8 cellular contexts compared by ENCODE assay signal in genomic region chr12:121443193-121443829, GRCh38. TPM values are rescaled to one million over a fixed set of nuclear protein-coding genes. Genes with fewer than 3 reads are reported as not detected.
DNase-seq lines count a peak whose midpoint lies in the region; ATAC-seq and TF ChIP-seq lines count a peak whose summit lies in the region.

No MANE protein-coding gene starts in this region.

- H3K4me3 Mint-ChIP-seq in T-helper 17 cell = no peak overlapping the region

- H3K27ac ChIP-seq in ascending aorta (peak overlapping the region in 1 of 2 donors; percentile 28), right cardiac atrium (ENCODE audit: low read length) (no peak overlapping the region)

- peaks cover 5% of the 10 kb centered on the region for H3K4me1 Mint-ChIP-seq in T-helper 17 cell

- intact Hi-C loops in ascending aorta (cut with DNase I) (loop anchor here (1.0 kb wide), 1 partner anchor 109 kb away; no protein-coding TSS in a partner anchor), right cardiac atrium (cut with DNase I) (loop anchor here (5.0 to 10.0 kb wide), 4 partner anchors 99 to 111 kb away; no protein-coding TSS in a partner anchor)

- H3K27me3 ChIP-seq in ascending aorta (no peaks in the 10 kb centered on the region), right cardiac atrium (ENCODE audit: control insufficient read depth, insufficient read depth) (no peaks in the 10 kb centered on the region)

- H3K9me3 ChIP-seq in T-helper 17 cell (ENCODE audit: control insufficient read depth, low read length, poor library complexity, severe bottlenecking) = no peaks in the 10 kb centered on the region
- no peaks in the 10 kb centered on the region for H3K9me3 ChIP-seq in ascending aorta
- no peaks in the 10 kb centered on the region for H3K9me3 ChIP-seq in right cardiac atrium (ENCODE audit: control insufficient read depth, low read length)

- H3K4me3 ChIP-seq in GM12864 (ENCODE audit: low read depth, low read length) = no peak overlapping the region
- no peak overlapping the region for H3K4me3 ChIP-seq in ascending aorta
- H3K4me3 ChIP-seq in right cardiac atrium (ENCODE audit: low read length) = no peak overlapping the region

- 48% methylated on average over 20 of the region's 20 CpGs for WGBS in right cardiac atrium

- TF ChIP-seq CTCF in GM12864 (IDR thresholded peaks at IDR 0.05; ENCODE audit: low read depth, low read length, missing control alignments) = peak; percentile 91
- peak; percentile 84 to 91 (median 90) for TF ChIP-seq CTCF in ascending aorta (IDR thresholded peaks at IDR 0.05)

- no peaks in the 10 kb centered on the region for H3K27me3 Mint-ChIP-seq in T-helper 17 cell

- peaks cover 37 to 44% of the 10 kb centered on the region in 2 donors for H3K36me3 ChIP-seq in ascending aorta

- ATAC-seq in T-helper 17 cell (peak; percentile 88), right cardiac atrium (peak; percentile 88 to 90), GM21825 (IDR thresholded peaks at IDR 0.05; ENCODE audit: unreplicated experiment) (no peak), GM21367 (IDR thresholded peaks at IDR 0.05; ENCODE audit: unreplicated experiment) (no peak)

- DNase-seq in GM12864 (ENCODE audit: low read depth) = no peak
- peak; percentile 55 for DNase-seq in NAMALWA (ENCODE audit: low spot score)
- DNase-seq in T-helper 17 cell = peak; percentile 40 to 69 (median 55)
- DNase-seq in ascending aorta (ENCODE audit: low spot score in 2 of 2) = peak in 1 of 2 donors; percentile 88
- peak; percentile 86 to 94 (median 93) for DNase-seq in right cardiac atrium
- peak; percentile 80 for DNase-seq in retina

- no peak overlapping the region for H3K27ac Mint-ChIP-seq in T-helper 17 cell

- H3K36me3 Mint-ChIP-seq in T-helper 17 cell (ENCODE audit: low read depth) = peaks cover 5% of the 10 kb centered on the region

- H3K4me1 ChIP-seq in ascending aorta = peaks cover 0 to 5% of the 10 kb centered on the region in 2 donors
- no peaks in the 10 kb centered on the region for H3K4me1 ChIP-seq in right cardiac atrium (ENCODE audit: control insufficient read depth, insufficient read depth, low read length)

RNA-seq across cellular contexts. Expression of gene RNF34, which starts 43.4 kb away (rescaled TPM):
- total RNA-seq in T-helper 17 cell = 10 to 100 TPM; 63.8 to 63.9 TPM
- 45.1 TPM for total RNA-seq in ascending aorta
- 10 to 100 TPM; 25.1 to 31.4 (median 26.1) TPM for total RNA-seq in right cardiac atrium
- polyA plus RNA-seq in right cardiac atrium = 21.1 TPM

Comparison
In these comparisons a context has a peak if more than half of its experiments do, and no peak if none do; other contexts are left out.
1. ATAC-seq: peak in T-helper 17 cell (single experiment) and right cardiac atrium (2 of 2); none in GM21825 (single experiment) and GM21367 (single experiment).